11 cellular contexts compared by ENCODE assay signal in genomic region chr14:37583358-37584210, GRCh38. TPM values are rescaled to one million over a fixed set of nuclear protein-coding genes. Genes with fewer than 3 reads are reported as not detected.
DNase-seq lines count a peak whose midpoint lies in the region; ATAC-seq and TF ChIP-seq lines count a peak whose summit lies in the region.
"Had no signal": no experiment of that assay in that cellular context is flagged by ENCODE, and none has a peak within 500 bp of the region (broad histone marks: within the 10 kb centered on the region; RNA-seq: fewer than 3 reads in every experiment).

No MANE protein-coding gene starts in this region.

- no peaks in the 10 kb centered on the region for H4K20me1 ChIP-seq in fibroblast of lung (ENCODE audit: control insufficient read depth, extremely low read depth, insufficient read depth, low read length)

- peak overlapping the region; percentile 23 for H3K4me2 ChIP-seq in fibroblast of lung (ENCODE audit: extremely low read depth, insufficient read depth, low read length)

- H3K27me3 ChIP-seq in fibroblast of lung (ENCODE audit: control insufficient read depth, insufficient read depth, low read length) (peaks cover 53% of the 10 kb centered on the region), adrenal gland (peaks cover 58% of the 10 kb centered on the region)

- H3K27ac Mint-ChIP-seq in activated T-cell treated with anti-CD3 and anti-CD28 coated beads, Interleukin-2, amount 50 U/mL, for 24 hours = no peak overlapping the region
- H3K27ac Mint-ChIP-seq: activated T-helper 1 cell treated with anti-CD3 and anti-CD28 coated beads, Interleukin-12 subunit alpha, Interleukin-12 subunit beta, Interleukin-2, Interleukin-4 antibody, amounts not matched to agents 30 ng/mL and 10 ng/mL and 1 ng/mL, durations not matched to agents 14 hours and 24 hours and 36 hours had no signal

- H3K4me1 ChIP-seq in fibroblast of lung (ENCODE audit: control insufficient read depth, extremely low read depth, insufficient read depth, low read length) (no peaks in the 10 kb centered on the region), adrenal gland (replicated peaks in 1 of 2) (peaks cover 0 to 7% of the 10 kb centered on the region in 2 donors)

- H3K4me3 ChIP-seq in fibroblast of lung (replicated peaks in 1 of 4; ENCODE audit: control extremely low read depth in 1 of 4, insufficient read depth in 1 of 4, low read depth in 3 of 4, low read length in 4 of 4) (peak overlapping the region in 1 of 4 experiments; percentile 29), skeletal muscle cell (ENCODE audit: low read depth, low read length) (peak overlapping the region; percentile 29), adrenal gland (no peak overlapping the region)

- no peak for TF ChIP-seq POLR2A in adrenal gland (IDR thresholded peaks at IDR 0.05)

- H3K9me3 Mint-ChIP-seq in activated T-cell treated with anti-CD3 and anti-CD28 coated beads, Interleukin-2, amount 50 U/mL, for 24 hours = peaks cover 3% of the 10 kb centered on the region
- H3K9me3 Mint-ChIP-seq: activated T-helper 1 cell treated with anti-CD3 and anti-CD28 coated beads, Interleukin-12 subunit alpha, Interleukin-12 subunit beta, Interleukin-2, Interleukin-4 antibody, amounts not matched to agents 30 ng/mL and 10 ng/mL and 1 ng/mL, durations not matched to agents 14 hours and 24 hours and 36 hours had no signal

- no peaks in the 10 kb centered on the region for H3K36me3 ChIP-seq in fibroblast of lung (ENCODE audit: control insufficient read depth, insufficient read depth, low read length)
- no peaks in the 10 kb centered on the region for H3K36me3 ChIP-seq in adrenal gland (replicated peaks in 1 of 2)

- H3K9ac ChIP-seq in fibroblast of lung (ENCODE audit: insufficient read depth, low read length) = no peak overlapping the region

- no peaks in the 10 kb centered on the region for H3K4me1 Mint-ChIP-seq in activated T-cell treated with anti-CD3 and anti-CD28 coated beads, Interleukin-2, amount 50 U/mL, for 24 hours (ENCODE audit: low read depth)

- H3K9me3 ChIP-seq in fibroblast of lung (ENCODE audit: control insufficient read depth, insufficient read depth, low read depth, low read length) = no peaks in the 10 kb centered on the region
- peaks cover 0 to 6% (median 0%) of the 10 kb centered on the region in 3 donors for H3K9me3 ChIP-seq in adrenal gland (replicated peaks in 1 of 3)

- DNase-seq in HT-29 (ENCODE audit: low spot score) (peak; percentile 71), NCI-H526 treated with DMSO at 0.1 percent for 48 hours (lab: John Stamatoyannopoulos, UW) (peak; percentile 23), fibroblast of lung (ENCODE audit: low read depth in 2 of 2) (no peak), skeletal muscle cell (ENCODE audit: low read depth) (no peak), adrenal gland (no peak)
- no peak for DNase-seq in activated T-cell treated with anti-CD3 and anti-CD28 coated beads, Interleukin-2, amount 50 U/mL, for 24 hours
- DNase-seq: foreskin keratinocyte; stimulated activated CD4-positive, alpha-beta T cell treated with anti-CD3 and anti-CD28 coated beads, Interleukin-15, amount 100 ng/mL, for 24 hours had no signal

- no peak for ATAC-seq in GM18909 (IDR thresholded peaks at IDR 0.05; ENCODE audit: poor library complexity, unreplicated experiment)
- no peak for ATAC-seq in GM18498 (IDR thresholded peaks at IDR 0.05; ENCODE audit: unreplicated experiment)

- H3K27me3 Mint-ChIP-seq in activated T-cell treated with anti-CD3 and anti-CD28 coated beads, Interleukin-2, amount 50 U/mL, for 24 hours = peaks cover 58% of the 10 kb centered on the region

- H3K27ac ChIP-seq in fibroblast of lung (ENCODE audit: insufficient read depth, low read length) (no peak overlapping the region), adrenal gland (no peak overlapping the region)
- H3K27ac ChIP-seq: foreskin keratinocyte had no signal

- no peaks in the 10 kb centered on the region for H3K36me3 Mint-ChIP-seq in activated T-cell treated with anti-CD3 and anti-CD28 coated beads, Interleukin-2, amount 50 U/mL, for 24 hours (ENCODE audit: low read depth)

- no peak overlapping the region for H3K4me3 Mint-ChIP-seq in activated T-cell treated with anti-CD3 and anti-CD28 coated beads, Interleukin-2, amount 50 U/mL, for 24 hours
- H3K4me3 Mint-ChIP-seq: activated T-helper 1 cell treated with anti-CD3 and anti-CD28 coated beads, Interleukin-12 subunit alpha, Interleukin-12 subunit beta, Interleukin-2, Interleukin-4 antibody, amounts not matched to agents 30 ng/mL and 10 ng/mL and 1 ng/mL, durations not matched to agents 14 hours and 24 hours and 36 hours had no signal

- no peak overlapping the region for H2AFZ ChIP-seq in fibroblast of lung (ENCODE audit: low read length)

- TF ChIP-seq CTCF in fibroblast of lung (conservative IDR thresholded peaks at IDR 0.05 in 1 of 2, IDR thresholded peaks at IDR 0.05 in 1 of 2; ENCODE audit: low read depth in 1 of 2, low read length in 2 of 2) (no peak), adrenal gland (IDR thresholded peaks at IDR 0.05) (no peak)

- WGBS in adrenal gland, 4 donors = 5 to 16% (median 8%) methylated on average over 16 to 67 of the region's 67 CpGs

- H3K79me2 ChIP-seq in fibroblast of lung (ENCODE audit: control insufficient read depth, insufficient read depth, low read length) = no peaks in the 10 kb centered on the region

- intact Hi-C loops in adrenal gland (cut with DNase I) = no loop called here

RNA-seq across cellular contexts. Expression of gene FOXA1, which starts 11.5 kb away (rescaled TPM):
- total RNA-seq in HT-29 (2014; rRNA removed; shearing (Covaris generic)) = 191 and 199 TPM in 2 replicates
- total RNA-seq in fibroblast of lung = under 0.01 TPM in 2 replicates
- polyA plus RNA-seq in fibroblast of lung = 0.03 and 0.09 TPM in 2 replicates
- 0.05 TPM in 1 of 2 replicates, not detected in the other for polyA plus RNA-seq in fibroblast of lung (2012)
- polyA minus RNA-seq in fibroblast of lung (ENCODE audit: low replicate concordance) = 0.19 TPM in 1 of 2 replicates, not detected in the other
- 1 to 10 TPM in 2 of 8 donors, under 1 TPM in 5, not detected in 1; 0.13 to 3.0 (median 0.63) TPM for total RNA-seq in adrenal gland
- under 1 TPM; 0.03 to 0.15 (median 0.08) TPM for polyA plus RNA-seq in adrenal gland
- total RNA-seq: foreskin keratinocyte had no signal
- polyA plus RNA-seq: foreskin keratinocyte had no signal

RNA-seq across cellular contexts. Expression of gene TTC6, which starts 11.8 kb away (rescaled TPM):
- 6.2 and 6.3 TPM in 2 replicates for total RNA-seq in HT-29 (2014; rRNA removed; shearing (Covaris generic))
- total RNA-seq in fibroblast of lung = under 0.01 and 0.17 TPM in 2 replicates
- not detected in 2 replicates for polyA plus RNA-seq in fibroblast of lung
- not detected in 2 replicates for polyA plus RNA-seq in fibroblast of lung (2012)
- polyA minus RNA-seq in fibroblast of lung (ENCODE audit: low replicate concordance) = not detected in 2 replicates
- not detected for total RNA-seq in adrenal gland
- not detected for polyA plus RNA-seq in adrenal gland
- total RNA-seq: activated T-helper 1 cell treated with anti-CD3 and anti-CD28 coated beads, Interleukin-12 subunit alpha, Interleukin-12 subunit beta, Interleukin-2, Interleukin-4 antibody, amounts not matched to agents 30 ng/mL and 10 ng/mL and 1 ng/mL, durations not matched to agents 14 hours and 24 hours and 36 hours; foreskin keratinocyte had no signal
- polyA plus RNA-seq: foreskin keratinocyte had no signal

Comparison
In these comparisons a context has a peak if more than half of its experiments do, and no peak if none do; other contexts are left out.
1. DNase-seq: peak in HT-29 (single experiment) and NCI-H526 treated with DMSO at 0.1 percent for 48 hours (single experiment); none in fibroblast of lung (0 of 2), skeletal muscle cell (single experiment), adrenal gland (0 of 7) and activated T-cell treated with anti-CD3 and anti-CD28 coated beads, Interleukin-2, amount 50 U/mL, for 24 hours (single experiment).
2. RNA of gene FOXA1, which starts 11.5 kb away (total RNA-seq): 191 to 199 TPM in HT-29; 0.13 to 3.0 TPM in adrenal gland and under 0.01 TPM in fibroblast of lung; every median in the first group is over 10 times any median in the second.